Comparison of ENCODE assay signal across 26 cellular contexts in genomic region chr4:18954538-18954937, GRCh38.
"Had no signal": no experiment of that assay in that cellular context is flagged by ENCODE, and none has a peak within 500 bp of the region (broad histone marks: within the 10 kb centered on the region; RNA-seq: fewer than 3 reads in every experiment).

No MANE protein-coding gene starts in this region.

- DNase-seq: activated CD4-positive, alpha-beta memory T cell treated with anti-CD3 and anti-CD28 coated beads, Interleukin-2, amount 10 ng/mL, durations not matched to agents 7 days and 5 days; activated CD4-positive, alpha-beta T cell treated with anti-CD3 and anti-CD28 coated beads for 48 hours; activated naive CD8-positive, alpha-beta T cell treated with anti-CD3 and anti-CD28 coated beads, Interleukin-2, amount 50 U/mL, for 24 hours; activated T-cell treated with anti-CD3 and anti-CD28 coated beads, Interleukin-2, amount 50 U/mL, for 4 hours; amygdala; central memory CD4-positive, alpha-beta T cell; endodermal cell; foreskin keratinocyte; islet precursor cell; left ventricle myocardium superior; posterior cingulate gyrus; right lobe of liver; stimulated activated CD4-positive, alpha-beta T cell treated with anti-CD3 and anti-CD28 coated beads, Interleukin-12 subunit alpha, Interleukin-12 subunit beta, amount 100 ng/mL, for 4 hours; stimulated activated CD4-positive, alpha-beta T cell treated with anti-CD3 and anti-CD28 coated beads, Interleukin-4, amount 100 ng/mL, for 1 hour; T-helper 17 cell; T1000; uterus; WERI-Rb-1 had no signal

- ATAC-seq: activated CD4-positive, CD25-positive, alpha-beta regulatory T cell treated with anti-CD3 and anti-CD28 coated beads, Interleukin-2, amount 50 U/mL, for 24 hours; activated naive CD8-positive, alpha-beta T cell treated with anti-CD3 and anti-CD28 coated beads, Interleukin-2, amount 50 U/mL, for 24 hours; activated T-cell treated with anti-CD3 and anti-CD28 coated beads, Interleukin-2, amount 50 U/mL, for 4 hours; foreskin keratinocyte; left ventricle myocardium superior; right lobe of liver; T-helper 17 cell had no signal

- H3K27ac ChIP-seq: esophagus muscularis mucosa, foreskin keratinocyte, right lobe of liver, thoracic aorta, uterus, WERI-Rb-1 had no signal

- H3K27me3 ChIP-seq: esophagus muscularis mucosa, foreskin keratinocyte, right lobe of liver, uterus had no signal

- H3K36me3 Mint-ChIP-seq: activated naive CD4-positive, alpha-beta T cell treated with anti-CD3 and anti-CD28 coated beads, Interleukin-2, amount 50 U/mL, for 24 hours had no signal

- H3K4me3 ChIP-seq: esophagus muscularis mucosa, right lobe of liver, thoracic aorta, uterus had no signal

- H3K4me1 Mint-ChIP-seq: activated CD4-positive, alpha-beta memory T cell treated with anti-CD3 and anti-CD28 coated beads, Interleukin-2, amount 10 ng/mL, durations not matched to agents 7 days and 5 days; activated naive CD4-positive, alpha-beta T cell treated with anti-CD3 and anti-CD28 coated beads, Interleukin-2, amount 50 U/mL, for 24 hours; activated naive CD8-positive, alpha-beta T cell treated with anti-CD3 and anti-CD28 coated beads, Interleukin-2, amount 50 U/mL, for 24 hours; endodermal cell; T-helper 17 cell had no signal

- H3K4me3 Mint-ChIP-seq: activated CD4-positive, alpha-beta memory T cell treated with anti-CD3 and anti-CD28 coated beads, Interleukin-2, amount 10 ng/mL, durations not matched to agents 7 days and 5 days; activated naive CD4-positive, alpha-beta T cell treated with anti-CD3 and anti-CD28 coated beads, Interleukin-2, amount 50 U/mL, for 24 hours; activated naive CD8-positive, alpha-beta T cell treated with anti-CD3 and anti-CD28 coated beads, Interleukin-2, amount 50 U/mL, for 24 hours; activated T-cell treated with anti-CD3 and anti-CD28 coated beads, Interleukin-2, amount 50 U/mL, for 4 hours; endodermal cell; nephron; stimulated activated naive CD8-positive, alpha-beta T cell treated with anti-CD3 and anti-CD28 coated beads, Interleukin-15, Interleukin-2, amounts not matched to agents 100 ng/mL and 50 ng/mL, for 24 hours; T-helper 17 cell; type B pancreatic cell had no signal

- H3K27ac Mint-ChIP-seq: activated CD4-positive, alpha-beta memory T cell treated with anti-CD3 and anti-CD28 coated beads, Interleukin-2, amount 10 ng/mL, durations not matched to agents 7 days and 5 days; activated naive CD4-positive, alpha-beta T cell treated with anti-CD3 and anti-CD28 coated beads, Interleukin-2, amount 50 U/mL, for 24 hours; activated naive CD8-positive, alpha-beta T cell treated with anti-CD3 and anti-CD28 coated beads, Interleukin-2, amount 50 U/mL, for 24 hours; activated T-helper 2 cell treated with anti-CD3 and anti-CD28 coated beads, Interferon-gamma antibody, Interleukin-2, Interleukin-4, amounts not matched to agents 10 μg/mL and 5 μg/mL and 100 μg/mL, durations not matched to agents 14 hours and 24 hours and 36 hours; endodermal cell; stimulated activated naive CD8-positive, alpha-beta T cell treated with anti-CD3 and anti-CD28 coated beads, Interleukin-15, Interleukin-2, amounts not matched to agents 100 ng/mL and 50 ng/mL, for 24 hours; T-helper 17 cell; type B pancreatic cell had no signal

- H3K36me3 ChIP-seq: esophagus muscularis mucosa, right lobe of liver, thoracic aorta, uterus, WERI-Rb-1 had no signal

- H3K27me3 Mint-ChIP-seq: activated CD4-positive, alpha-beta memory T cell treated with anti-CD3 and anti-CD28 coated beads, Interleukin-2, amount 10 ng/mL, durations not matched to agents 7 days and 5 days; activated naive CD4-positive, alpha-beta T cell treated with anti-CD3 and anti-CD28 coated beads, Interleukin-2, amount 50 U/mL, for 24 hours; activated naive CD8-positive, alpha-beta T cell treated with anti-CD3 and anti-CD28 coated beads, Interleukin-2, amount 50 U/mL, for 24 hours; stimulated activated naive CD8-positive, alpha-beta T cell treated with anti-CD3 and anti-CD28 coated beads, Interleukin-15, Interleukin-2, amounts not matched to agents 100 ng/mL and 50 ng/mL, for 24 hours; T-helper 17 cell; type B pancreatic cell had no signal

- H3K9me3 ChIP-seq: esophagus muscularis mucosa, right lobe of liver, thoracic aorta, uterus had no signal

- H3K4me1 ChIP-seq: esophagus muscularis mucosa, foreskin keratinocyte, right lobe of liver, uterus had no signal
